In the genomic region with DNA sequence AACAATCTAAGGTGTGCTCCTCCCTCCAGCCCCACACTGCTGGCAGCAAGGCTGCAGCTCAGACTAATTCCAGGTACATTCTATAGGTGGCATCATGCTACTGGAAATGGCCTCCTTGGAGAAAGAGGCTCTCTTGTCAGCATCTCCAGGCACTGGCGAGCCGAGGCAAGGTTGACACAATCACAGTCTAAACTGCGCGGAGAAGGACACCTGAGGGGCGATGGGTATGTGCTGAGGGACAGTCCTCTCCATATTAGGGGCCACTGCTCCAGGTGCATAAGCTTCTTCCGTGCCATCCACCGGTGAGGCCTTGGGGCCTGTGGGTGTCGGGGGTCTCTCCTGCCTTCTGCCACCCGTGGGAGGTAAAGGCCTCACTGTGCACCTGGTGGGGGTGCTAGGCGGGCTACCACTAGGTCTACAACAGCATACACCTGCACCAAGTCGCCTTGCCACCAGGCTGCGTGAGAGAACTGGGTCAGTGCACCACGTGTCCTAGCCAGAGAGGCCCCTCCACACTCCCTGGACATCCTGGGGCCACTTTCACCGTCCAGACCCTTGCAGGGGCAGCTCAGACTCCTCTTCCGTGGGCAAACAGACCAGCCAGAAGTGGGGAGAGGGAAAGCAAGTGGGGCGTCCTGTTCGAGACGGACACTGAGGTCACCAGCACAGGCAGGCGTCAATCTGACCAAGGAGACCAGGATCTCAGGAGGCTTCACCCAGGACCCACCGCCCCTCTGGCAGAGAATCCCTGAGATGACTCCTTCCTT, we compare ENCODE assay signal across 8 cellular contexts. TPM values are rescaled to one million over a fixed set of nuclear protein-coding genes. Genes with fewer than 3 reads are reported as not detected.
A peak's percentile ranks its signal among the peaks of the same experiment; 100 is the strongest.
DNase-seq lines count a peak whose midpoint lies in the region; ATAC-seq and TF ChIP-seq lines count a peak whose summit lies in the region.

No MANE protein-coding gene starts in this region.

- peak overlapping the region; percentile 41 for H3K27ac Mint-ChIP-seq in activated CD4-positive, alpha-beta T cell treated with anti-CD3 and anti-CD28 coated beads, Interleukin-2, amount 10 ng/mL, durations not matched to agents 24 days and 14 days

- H3K27me3 ChIP-seq in adrenal gland (peaks cover 84% of the 10 kb centered on the region), sigmoid colon (peaks cover 81 to 100% (median 93%) of the 10 kb centered on the region in 3 donors)

- TF ChIP-seq EP300 in sigmoid colon (IDR thresholded peaks at IDR 0.05) = no peak

- peak overlapping the region; percentile 30 for H3K4me3 Mint-ChIP-seq in activated CD4-positive, alpha-beta T cell treated with anti-CD3 and anti-CD28 coated beads, Interleukin-2, amount 10 ng/mL, durations not matched to agents 24 days and 14 days

- H3K27ac ChIP-seq in adrenal gland (no peak overlapping the region), sigmoid colon (no peak overlapping the region)

- H3K4me3 ChIP-seq in adrenal gland (no peak overlapping the region), sigmoid colon (no peak overlapping the region)

- peaks cover 61% of the 10 kb centered on the region for H3K27me3 Mint-ChIP-seq in activated CD4-positive, alpha-beta T cell treated with anti-CD3 and anti-CD28 coated beads, Interleukin-2, amount 10 ng/mL, durations not matched to agents 24 days and 14 days

- intact Hi-C loops in activated CD4-positive, alpha-beta T cell treated with anti-CD3 and anti-CD28 coated beads, Interleukin-2, amount 10 ng/mL, durations not matched to agents 24 days and 14 days (cut with micrococcal nuclease) = no loop called here
- intact Hi-C loops in adrenal gland (cut with DNase I) = no loop called here
- intact Hi-C loops in sigmoid colon (cut with DNase I) = no loop called here

- no peaks in the 10 kb centered on the region for H3K36me3 ChIP-seq in adrenal gland (replicated peaks in 1 of 2)
- H3K36me3 ChIP-seq in sigmoid colon = no peaks in the 10 kb centered on the region

- H3K36me3 Mint-ChIP-seq in activated CD4-positive, alpha-beta T cell treated with anti-CD3 and anti-CD28 coated beads, Interleukin-2, amount 10 ng/mL, durations not matched to agents 24 days and 14 days (ENCODE audit: low read depth) = peaks cover 2% of the 10 kb centered on the region

- TF ChIP-seq CTCF in adrenal gland (IDR thresholded peaks at IDR 0.05) (peak in 4 of 6 experiments; percentile 26 to 37 (median 28)), sigmoid colon (IDR thresholded peaks at IDR 0.05) (no peak)

- peaks cover 0 to 19% of the 10 kb centered on the region in 2 donors for H3K4me1 ChIP-seq in adrenal gland (replicated peaks in 1 of 2)
- H3K4me1 ChIP-seq in sigmoid colon = peaks cover 0 to 48% (median 44%) of the 10 kb centered on the region in 4 donors

- DNase-seq in activated CD4-positive, alpha-beta T cell treated with anti-CD3 and anti-CD28 coated beads, Interleukin-2, amount 10 ng/mL, durations not matched to agents 24 days and 14 days = peak; percentile 83
- no peak for DNase-seq in activated CD4-positive, alpha-beta T cell treated with anti-CD3 and anti-CD28 coated beads for 1 hour
- DNase-seq in NCI-H1436 treated with DMSO at 0.1 percent for 48 hours (lab: John Stamatoyannopoulos, UW) (peak; percentile 74), adrenal gland (peak in 1 of 7 donors; percentile 34), left lobe of liver (ENCODE audit: low spot score) (no peak), NCI-H1048 (lab: John Stamatoyannopoulos, UW) (no peak), sigmoid colon (no peak)

- WGBS in adrenal gland, 4 donors = 14 to 24% (median 18%) methylated on average over 5 to 20 of the region's 20 CpGs
- WGBS in sigmoid colon, 2 donors = 11 to 22% methylated on average over 20 of the region's 20 CpGs

- ATAC-seq in left lobe of liver (peak; percentile 85), HG03354 (IDR thresholded peaks at IDR 0.05; ENCODE audit: poor library complexity, severe bottlenecking, unreplicated experiment) (no peak)

- H3K4me1 Mint-ChIP-seq in activated CD4-positive, alpha-beta T cell treated with anti-CD3 and anti-CD28 coated beads, Interleukin-2, amount 10 ng/mL, durations not matched to agents 24 days and 14 days = peaks cover 36% of the 10 kb centered on the region

- TF ChIP-seq POLR2A in adrenal gland (IDR thresholded peaks at IDR 0.05) (no peak), sigmoid colon (IDR thresholded peaks at IDR 0.05) (no peak)

- H3K9me3 Mint-ChIP-seq in activated CD4-positive, alpha-beta T cell treated with anti-CD3 and anti-CD28 coated beads, Interleukin-2, amount 10 ng/mL, durations not matched to agents 24 days and 14 days = peaks cover 4% of the 10 kb centered on the region

- H3K9me3 ChIP-seq in adrenal gland (replicated peaks in 1 of 3) (no peaks in the 10 kb centered on the region), sigmoid colon (no peaks in the 10 kb centered on the region)

RNA-seq across cellular contexts. Expression of a gene that starts 12.1 kb away (rescaled TPM):
- total RNA-seq in activated CD4-positive, alpha-beta T cell treated with anti-CD3 and anti-CD28 coated beads, Interleukin-2, amount 10 ng/mL, durations not matched to agents 24 days and 14 days = 9.4 TPM in 2 replicates
- 10 to 100 TPM in 1 of 8 donors, 1 to 10 TPM in 6, under 1 TPM in 1; 0.85 to 10.6 (median 5.5) TPM for total RNA-seq in adrenal gland
- polyA plus RNA-seq in adrenal gland = 1 to 10 TPM; 1.0 to 7.4 (median 4.4) TPM
- 3.7 TPM for total RNA-seq in left lobe of liver
- total RNA-seq in sigmoid colon = 1 to 10 TPM in 2 of 4 donors, under 1 TPM in 2; 0.28 to 1.8 (median 1.2) TPM
- 1 to 10 TPM; 2.4 to 5.6 (median 4.9) TPM for polyA plus RNA-seq in sigmoid colon

RNA-seq across cellular contexts. Expression of a gene that starts 30.3 kb away (rescaled TPM):
- 18.5 and 19.4 TPM in 2 replicates for total RNA-seq in activated CD4-positive, alpha-beta T cell treated with anti-CD3 and anti-CD28 coated beads, Interleukin-2, amount 10 ng/mL, durations not matched to agents 24 days and 14 days
- 10 to 100 TPM; 15.1 to 39.3 (median 25.0) TPM for total RNA-seq in adrenal gland
- polyA plus RNA-seq in adrenal gland = 10 to 100 TPM in 1 of 3 donors, 1 to 10 TPM in 2; 5.4 to 10.1 (median 7.6) TPM
- 14.8 TPM for total RNA-seq in left lobe of liver
- total RNA-seq in sigmoid colon = 1 to 10 TPM; 6.1 to 9.8 (median 7.5) TPM
- 10 to 100 TPM in 1 of 3 donors, 1 to 10 TPM in 2; 3.5 to 14.2 (median 8.4) TPM for polyA plus RNA-seq in sigmoid colon

RNA-seq across cellular contexts. Expression of a gene that starts 31.0 kb away (rescaled TPM):
- total RNA-seq in activated CD4-positive, alpha-beta T cell treated with anti-CD3 and anti-CD28 coated beads, Interleukin-2, amount 10 ng/mL, durations not matched to agents 24 days and 14 days = 7.5 and 8.2 TPM in 2 replicates
- total RNA-seq in adrenal gland (1 to 10 TPM in 2 of 8 donors, under 1 TPM in 6; 0.06 to 1.8 (median 0.69) TPM), left lobe of liver (0.75 TPM), sigmoid colon (under 1 TPM in 3 of 4 donors, not detected in 1; 0.33 to 0.95 (median 0.36) TPM)
- polyA plus RNA-seq in adrenal gland (under 1 TPM; 0.26 to 0.97 (median 0.88) TPM), sigmoid colon (1 to 10 TPM in 1 of 3 donors, under 1 TPM in 2; under 0.01 to 2.0 (median 0.23) TPM)

Comparison
In these comparisons a context has a peak if more than half of its experiments do, and no peak if none do; other contexts are left out.
1. DNase-seq: peak in activated CD4-positive, alpha-beta T cell treated with anti-CD3 and anti-CD28 coated beads, Interleukin-2, amount 10 ng/mL, durations not matched to agents 24 days and 14 days (single experiment) and NCI-H1436 treated with DMSO at 0.1 percent for 48 hours (single experiment); none in activated CD4-positive, alpha-beta T cell treated with anti-CD3 and anti-CD28 coated beads for 1 hour (single experiment), left lobe of liver (single experiment), NCI-H1048 (single experiment) and sigmoid colon (single experiment).
2. CTCF ChIP-seq: peak in adrenal gland (4 of 6); none in sigmoid colon (0 of 4).